Comparison of ENCODE assay signal across 8 cellular contexts in the genomic region with DNA sequence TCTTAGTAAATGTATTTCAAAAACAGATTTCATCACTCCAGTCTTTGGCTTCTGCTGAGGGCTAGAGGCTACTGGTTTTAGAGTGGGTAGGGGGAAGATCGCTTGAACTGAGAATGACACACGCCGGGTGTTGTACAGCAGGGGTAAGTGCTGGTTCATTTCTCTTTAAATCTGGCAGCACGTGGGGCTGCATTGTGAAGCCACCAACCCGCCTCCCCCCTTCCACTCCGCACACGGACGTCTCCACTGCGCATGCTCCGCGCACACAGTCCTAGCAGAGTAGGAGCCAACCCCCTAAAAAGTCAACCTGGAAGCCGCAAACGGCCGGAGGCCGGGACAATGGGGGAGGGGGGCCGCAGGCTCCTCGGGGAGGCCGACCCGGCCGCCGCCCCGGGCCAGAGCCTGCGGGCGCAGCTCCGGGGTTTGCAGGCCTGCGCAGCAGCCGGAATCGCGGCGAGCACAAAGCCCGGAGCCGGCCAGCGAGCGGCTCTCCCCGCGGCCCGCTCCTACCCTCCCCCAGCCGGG. TPM values are rescaled to one million over a fixed set of nuclear protein-coding genes. Genes with fewer than 3 reads are reported as not detected.
A peak's percentile ranks its signal among the peaks of the same experiment; 100 is the strongest.
DNase-seq lines count a peak whose midpoint lies in the region; ATAC-seq and TF ChIP-seq lines count a peak whose summit lies in the region.

No MANE protein-coding gene starts in this region.

- H3K27me3 ChIP-seq in mucosa of stomach (ENCODE audit: control insufficient read depth, insufficient read depth, low read length): no peaks in the 10 kb centered on the region

- peak; percentile 71 for DNase-seq in DMS 273 treated with DMSO at 0.1 percent for 48 hours (lab: John Stamatoyannopoulos, UW)
- DNase-seq in KG1 (lab: John Stamatoyannopoulos, UW): peak; percentile 51
- DNase-seq in activated T-cell treated with anti-CD3 and anti-CD28 coated beads, Interleukin-2, amount 50 U/mL, for 48 hours: peak; percentile 88 to 91
- peak; percentile 73 to 86 for DNase-seq in stimulated activated CD8-positive, alpha-beta memory T cell treated with anti-CD3 and anti-CD28 coated beads, Interleukin-4, amount 100 ng/mL, for 4 hours (ENCODE audit: low read depth in 2 of 2, low spot score in 1 of 2)

- peak overlapping the region; percentile 90 for H3K9ac ChIP-seq in mucosa of stomach (ENCODE audit: low read length)

- H3K9me3 ChIP-seq in mucosa of stomach (ENCODE audit: control insufficient read depth, low read length): no peaks in the 10 kb centered on the region

- ATAC-seq in GM21619 (IDR thresholded peaks at IDR 0.05; ENCODE audit: unreplicated experiment) (peak; percentile 44), esophagus mucosa (peak; percentile 80)

- no peaks in the 10 kb centered on the region for H3K36me3 ChIP-seq in mucosa of stomach (ENCODE audit: control insufficient read depth, insufficient read depth, low read length)

- H3K4me3 ChIP-seq in mucosa of stomach (ENCODE audit: low read length): peak overlapping the region; percentile 71

- peaks cover 12% of the 10 kb centered on the region for H3K4me1 ChIP-seq in mucosa of stomach (ENCODE audit: control insufficient read depth, insufficient read depth, low read length)

TF ChIP-seq in PFSK-1, 5 proteins besides CTCF, POLR2A, EP300 and RAD21:
- TF ChIP-seq FOXP2 (optimal IDR thresholded peaks at IDR 0.05; ENCODE audit: borderline replicate concordance, extremely low read depth, extremely low read length, insufficient read depth) (no peak), SIN3A (IDR thresholded peaks at IDR 0.05; ENCODE audit: borderline replicate concordance, insufficient read depth, low read length) (peak; percentile 99), POLR2AphosphoS5 (IDR thresholded peaks at IDR 0.05; ENCODE audit: low read depth, low read length) (peak; percentile 80), TAF1 (IDR thresholded peaks at IDR 0.05; ENCODE audit: borderline replicate concordance, insufficient read depth, low read length) (peak; percentile 55; the same call in 1 of the 2 replicates)
- TF ChIP-seq, protein P1, sequence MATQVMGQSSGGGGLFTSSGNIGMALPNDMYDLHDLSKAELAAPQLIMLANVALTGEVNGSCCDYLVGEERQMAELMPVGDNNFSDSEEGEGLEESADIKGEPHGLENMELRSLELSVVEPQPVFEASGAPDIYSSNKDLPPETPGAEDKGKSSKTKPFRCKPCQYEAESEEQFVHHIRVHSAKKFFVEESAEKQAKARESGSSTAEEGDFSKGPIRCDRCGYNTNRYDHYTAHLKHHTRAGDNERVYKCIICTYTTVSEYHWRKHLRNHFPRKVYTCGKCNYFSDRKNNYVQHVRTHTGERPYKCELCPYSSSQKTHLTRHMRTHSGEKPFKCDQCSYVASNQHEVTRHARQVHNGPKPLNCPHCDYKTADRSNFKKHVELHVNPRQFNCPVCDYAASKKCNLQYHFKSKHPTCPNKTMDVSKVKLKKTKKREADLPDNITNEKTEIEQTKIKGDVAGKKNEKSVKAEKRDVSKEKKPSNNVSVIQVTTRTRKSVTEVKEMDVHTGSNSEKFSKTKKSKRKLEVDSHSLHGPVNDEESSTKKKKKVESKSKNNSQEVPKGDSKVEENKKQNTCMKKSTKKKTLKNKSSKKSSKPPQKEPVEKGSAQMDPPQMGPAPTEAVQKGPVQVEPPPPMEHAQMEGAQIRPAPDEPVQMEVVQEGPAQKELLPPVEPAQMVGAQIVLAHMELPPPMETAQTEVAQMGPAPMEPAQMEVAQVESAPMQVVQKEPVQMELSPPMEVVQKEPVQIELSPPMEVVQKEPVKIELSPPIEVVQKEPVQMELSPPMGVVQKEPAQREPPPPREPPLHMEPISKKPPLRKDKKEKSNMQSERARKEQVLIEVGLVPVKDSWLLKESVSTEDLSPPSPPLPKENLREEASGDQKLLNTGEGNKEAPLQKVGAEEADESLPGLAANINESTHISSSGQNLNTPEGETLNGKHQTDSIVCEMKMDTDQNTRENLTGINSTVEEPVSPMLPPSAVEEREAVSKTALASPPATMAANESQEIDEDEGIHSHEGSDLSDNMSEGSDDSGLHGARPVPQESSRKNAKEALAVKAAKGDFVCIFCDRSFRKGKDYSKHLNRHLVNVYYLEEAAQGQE (IDR thresholded peaks at IDR 0.05; ENCODE audit: insufficient read depth in 1 of 2, low read depth in 2 of 2, low read length in 2 of 2): 0 out of 4 replicates have a peak, but pooled peaks have one; percentile 15 to 32

RNA-seq across cellular contexts. Expression of a gene that starts 1.3 kb away (rescaled TPM):
- polyA plus RNA-seq in PFSK-1 (2012; ENCODE audit: insufficient read length, low read depth): 72.7 TPM
- 93.4 TPM for total RNA-seq in esophagus mucosa

Comparison
In these comparisons a context has a peak if more than half of its experiments do, and no peak if none do; other contexts are left out.
1. Peak in every context shown above with its lines: DNase-seq, ATAC-seq and H3K4me3 ChIP-seq.